11 cellular contexts compared by ENCODE assay signal in genomic region chr19:38499532-38499931, GRCh38.
"Had no signal": no experiment of that assay in that cellular context is flagged by ENCODE, and none has a peak within 500 bp of the region (broad histone marks: within the 10 kb centered on the region; RNA-seq: fewer than 3 reads in every experiment).

No MANE protein-coding gene starts in this region.

- DNase-seq: GM23248, GOT3, H7, H9, HCEC 1CT, HFFc6 had no signal

- H3K9ac ChIP-seq: GM23248 had no signal

- H3K9me3 Mint-ChIP-seq: GM23338, H9, HFFc6 had no signal

- H3K27ac Mint-ChIP-seq: GM23338, H9, HFFc6 had no signal

- H3K4me3 Mint-ChIP-seq: GM23338, H9, HFFc6 had no signal

- H3K27ac ChIP-seq: GM23248 had no signal

- ATAC-seq: GM23338, HCT116 had no signal

- H3K9me3 ChIP-seq: HAP-1 had no signal

- H2AFZ ChIP-seq: GM23248, GM23338 had no signal

- H3K36me3 ChIP-seq: HAP-1 had no signal

- H3K4me2 ChIP-seq: GM23338 had no signal

- H3K4me3 ChIP-seq: GM23248, GM23338, HAP-1 had no signal

- FAIRE-seq: H1, H54 had no signal
